Comparison of ENCODE assay signal across 8 cellular contexts in the genomic region with DNA sequence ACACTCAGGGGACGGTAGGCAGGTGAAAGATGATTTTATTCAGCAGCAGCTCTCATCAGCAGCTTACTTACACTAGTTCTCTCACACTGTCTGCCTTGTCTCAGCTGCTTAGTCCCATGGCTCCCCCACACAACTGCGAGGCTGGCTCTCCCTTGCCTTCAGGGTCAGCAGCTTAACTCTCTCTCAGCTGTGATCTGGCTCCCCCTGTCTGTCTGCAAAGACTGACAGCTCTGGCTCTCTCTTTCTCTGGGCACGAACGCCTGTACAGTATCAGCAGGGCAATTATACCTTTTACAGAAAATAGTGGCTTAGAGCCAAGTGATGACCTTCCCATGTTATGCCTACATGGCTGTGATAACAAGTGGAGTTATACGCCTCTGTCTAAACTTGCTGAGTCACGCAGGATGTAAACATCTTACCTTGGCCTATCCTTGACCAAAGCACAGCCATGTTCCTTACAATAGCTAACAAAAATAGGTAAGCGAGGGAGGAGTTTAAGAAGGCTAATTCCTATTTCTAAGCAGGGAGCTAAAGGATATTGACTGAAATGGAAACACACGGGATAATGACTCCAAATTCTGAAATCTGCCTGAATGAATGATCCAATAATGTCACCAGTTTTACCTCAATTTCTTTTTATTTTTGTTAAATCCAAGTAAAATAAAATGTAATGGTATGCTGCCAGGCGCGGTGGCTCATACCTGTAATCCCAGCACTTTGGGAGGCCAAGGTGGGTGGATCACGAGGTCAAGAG. TPM values are rescaled to one million over a fixed set of nuclear protein-coding genes. Genes with fewer than 3 reads are reported as not detected.
DNase-seq lines count a peak whose midpoint lies in the region; ATAC-seq and TF ChIP-seq lines count a peak whose summit lies in the region.

No MANE protein-coding gene starts in this region.

- ATAC-seq in Right ventricle myocardium inferior (peak; percentile 35), right lobe of liver (peak; percentile 12 to 19 (median 16))
- ATAC-seq in activated naive CD8-positive, alpha-beta T cell treated with anti-CD3 and anti-CD28 coated beads, Interleukin-2, amount 10 ng/mL, durations not matched to agents 7 days and 5 days (ENCODE audit: low read depth) = no peak

- H3K4me3 Mint-ChIP-seq in activated naive CD8-positive, alpha-beta T cell treated with anti-CD3 and anti-CD28 coated beads, Interleukin-2, amount 10 ng/mL, durations not matched to agents 7 days and 5 days = peak overlapping the region; percentile 43

- peaks cover 17% of the 10 kb centered on the region for H3K4me1 Mint-ChIP-seq in activated naive CD8-positive, alpha-beta T cell treated with anti-CD3 and anti-CD28 coated beads, Interleukin-2, amount 10 ng/mL, durations not matched to agents 7 days and 5 days

- TF ChIP-seq CTCF in right lobe of liver (IDR thresholded peaks at IDR 0.05) = no peak

- H3K36me3 ChIP-seq in right lobe of liver = peaks cover 0 to 8% (median 3%) of the 10 kb centered on the region in 4 donors

- H3K27me3 Mint-ChIP-seq in activated naive CD8-positive, alpha-beta T cell treated with anti-CD3 and anti-CD28 coated beads, Interleukin-2, amount 10 ng/mL, durations not matched to agents 7 days and 5 days = no peaks in the 10 kb centered on the region

- no peaks in the 10 kb centered on the region for H3K27me3 ChIP-seq in right lobe of liver

- peaks cover 0 to 13% (median 6%) of the 10 kb centered on the region in 4 donors for H3K4me1 ChIP-seq in right lobe of liver

- no peaks in the 10 kb centered on the region for H3K9me3 ChIP-seq in right lobe of liver

- H3K27ac ChIP-seq in right lobe of liver = no peak overlapping the region

- TF ChIP-seq POLR2A in right lobe of liver (IDR thresholded peaks at IDR 0.05) = no peak

- POLR2A ChIA-PET in activated naive CD8-positive, alpha-beta T cell treated with anti-CD3 and anti-CD28 coated beads, Interleukin-2, amount 10 ng/mL, durations not matched to agents 7 days and 5 days (lab: Charles Lee) = interaction anchor here (0.7 to 1.9 kb wide), 3 partner anchors 38 to 44 kb away, joined by 3 to 9 read pairs (median 4); a partner anchor contains a TSS

- no peaks in the 10 kb centered on the region for H3K9me3 Mint-ChIP-seq in activated naive CD8-positive, alpha-beta T cell treated with anti-CD3 and anti-CD28 coated beads, Interleukin-2, amount 10 ng/mL, durations not matched to agents 7 days and 5 days

- WGBS in right lobe of liver (ENCODE audit: insufficient coverage, low coverage, low lambda C conversion rate, missing lambda C conversion rate) = 74% methylated on average over 9 of the region's 11 CpGs

- no peak for DNase-seq in Right ventricle myocardium inferior (ENCODE audit: missing footprints)
- no peak for DNase-seq in cardiac septum (ENCODE audit: low spot score)
- peak; percentile 11 for DNase-seq in NCI-H526 treated with DMSO at 0.1 percent for 48 hours (lab: John Stamatoyannopoulos, UW)
- peak; percentile 32 for DNase-seq in activated naive CD8-positive, alpha-beta T cell treated with anti-CD3 and anti-CD28 coated beads, Interleukin-2, amount 10 ng/mL, durations not matched to agents 7 days and 5 days
- peak in 1 of 3 donors; percentile 46 for DNase-seq in right lobe of liver
- no peak for DNase-seq in nucleus accumbens (lab: John Stamatoyannopoulos, UW)
- DNase-seq in NCI-H446 (lab: John Stamatoyannopoulos, UW) = no peak
- DNase-seq in NCI-H187 treated with DMSO at 0.1 percent for 48 hours (lab: John Stamatoyannopoulos, UW) = no peak

- intact Hi-C loops in Right ventricle myocardium inferior (cut with DNase I) (loop anchor here (2.0 kb wide), 1 partner anchor 40 kb away; a partner anchor contains a TSS), cardiac septum (cut with DNase I) (loop anchor here (2.0 to 10.0 kb wide), 2 partner anchors 44 to 82 kb away; a partner anchor contains a TSS), right lobe of liver (cut with DNase I) (no loop called here)

- peaks cover 6% of the 10 kb centered on the region for H3K36me3 Mint-ChIP-seq in activated naive CD8-positive, alpha-beta T cell treated with anti-CD3 and anti-CD28 coated beads, Interleukin-2, amount 10 ng/mL, durations not matched to agents 7 days and 5 days

- peak overlapping the region; percentile 54 for H3K27ac Mint-ChIP-seq in activated naive CD8-positive, alpha-beta T cell treated with anti-CD3 and anti-CD28 coated beads, Interleukin-2, amount 10 ng/mL, durations not matched to agents 7 days and 5 days

- no peak overlapping the region for H3K4me3 ChIP-seq in right lobe of liver

RNA-seq across cellular contexts. Expression of a gene that starts 1.1 kb away (rescaled TPM):
- total RNA-seq in Right ventricle myocardium inferior = 577 TPM
- 277 TPM for total RNA-seq in cardiac septum
- 10 to 100 TPM; 65.0 to 66.3 TPM for total RNA-seq in activated naive CD8-positive, alpha-beta T cell treated with anti-CD3 and anti-CD28 coated beads, Interleukin-2, amount 10 ng/mL, durations not matched to agents 7 days and 5 days
- total RNA-seq in right lobe of liver = 10 to 100 TPM; 53.9 to 87.3 (median 63.9) TPM

RNA-seq across cellular contexts. Expression of a gene that starts 39.7 kb away (rescaled TPM):
- 66.4 TPM for total RNA-seq in Right ventricle myocardium inferior
- 49.7 TPM for total RNA-seq in cardiac septum
- 10 to 100 TPM; 43.3 to 44.6 TPM for total RNA-seq in activated naive CD8-positive, alpha-beta T cell treated with anti-CD3 and anti-CD28 coated beads, Interleukin-2, amount 10 ng/mL, durations not matched to agents 7 days and 5 days
- 10 to 100 TPM; 27.6 to 50.5 (median 37.4) TPM for total RNA-seq in right lobe of liver

RNA-seq across cellular contexts. Expression of a gene that starts 40.0 kb away (rescaled TPM):
- total RNA-seq in Right ventricle myocardium inferior (24.9 TPM), cardiac septum (16.4 TPM), right lobe of liver (10 to 100 TPM; 14.9 to 47.7 (median 15.9) TPM)
- total RNA-seq in activated naive CD8-positive, alpha-beta T cell treated with anti-CD3 and anti-CD28 coated beads, Interleukin-2, amount 10 ng/mL, durations not matched to agents 7 days and 5 days = 10 to 100 TPM; 11.0 to 11.2 TPM

RNA-seq across cellular contexts. Expression of a gene that starts 43.9 kb away (rescaled TPM):
- total RNA-seq in Right ventricle myocardium inferior (4.9 TPM), cardiac septum (4.6 TPM), right lobe of liver (1 to 10 TPM; 4.3 to 7.7 (median 5.4) TPM)
- total RNA-seq in activated naive CD8-positive, alpha-beta T cell treated with anti-CD3 and anti-CD28 coated beads, Interleukin-2, amount 10 ng/mL, durations not matched to agents 7 days and 5 days = 10 to 100 TPM; 20.2 to 21.3 TPM

RNA-seq across cellular contexts. Expression of a gene that starts 44.1 kb away (rescaled TPM):
- 38.2 TPM for total RNA-seq in Right ventricle myocardium inferior
- 38.4 TPM for total RNA-seq in cardiac septum
- 10 to 100 TPM; 83.9 to 89.3 TPM for total RNA-seq in activated naive CD8-positive, alpha-beta T cell treated with anti-CD3 and anti-CD28 coated beads, Interleukin-2, amount 10 ng/mL, durations not matched to agents 7 days and 5 days
- 10 to 100 TPM; 10.0 to 18.9 (median 18.3) TPM for total RNA-seq in right lobe of liver

Comparison
In these comparisons a context has a peak if more than half of its experiments do, and no peak if none do; other contexts are left out.
1. DNase-seq: peak in NCI-H526 treated with DMSO at 0.1 percent for 48 hours (single experiment) and activated naive CD8-positive, alpha-beta T cell treated with anti-CD3 and anti-CD28 coated beads, Interleukin-2, amount 10 ng/mL, durations not matched to agents 7 days and 5 days (single experiment); none in Right ventricle myocardium inferior (single experiment), cardiac septum (single experiment), nucleus accumbens (0 of 56), NCI-H446 (0 of 2) and NCI-H187 treated with DMSO at 0.1 percent for 48 hours (single experiment).
2. intact Hi-C loops: an anchor here in Right ventricle myocardium inferior (2.0 kb wide) and cardiac septum (2.0 to 10.0 kb wide); none called in right lobe of liver.